In genomic region chr3:186783731-186784515, GRCh38 we compare ENCODE assay signal across 8 cellular contexts. TPM values are rescaled to one million over a fixed set of nuclear protein-coding genes. Genes with fewer than 3 reads are reported as not detected.
DNase-seq lines count a peak whose midpoint lies in the region; ATAC-seq, FAIRE-seq and TF ChIP-seq lines count a peak whose summit lies in the region.

No MANE protein-coding gene starts in this region.

- peak overlapping the region; percentile 99; the same call in 1 of the 2 replicates for H2AFZ ChIP-seq in K562 (ENCODE audit: low read depth, low read length)

- TF ChIP-seq EP300 in K562 (IDR thresholded peaks at IDR 0.05; ENCODE audit: low read length): no peak

- WGBS in K562 (ENCODE audit: insufficient coverage, low coverage, missing lambda C conversion rate): 1% methylated on average over 54 of the region's 56 CpGs
- WGBS in iPS DF 6.9 (ENCODE audit: insufficient coverage, insufficient read length): no CpG with 5 or more reads among the region's 56 CpGs

- no peak for TF ChIP-seq RAD21 in K562 (CRISPR knock-in tag; conservative IDR thresholded peaks at IDR 0.05 in 1 of 2, IDR thresholded peaks at IDR 0.05 in 1 of 2)

- DNase-seq in GM12891 (ENCODE audit: insufficient read length, low spot score) (peak; percentile 48), NCI-H1092 treated with DMSO at 0.1 percent for 48 hours (lab: John Stamatoyannopoulos, UW) (peak; percentile 51), T1000 (lab: John Stamatoyannopoulos, UW) (peak; percentile 76), K562 (ENCODE audit: extremely low read depth in 1 of 4, low spot score in 3 of 4) (peak; percentile 75 to 86 (median 84)), iPS DF 6.9 (ENCODE audit: low read depth, low spot score) (no peak), sciatic nerve (ENCODE audit: low spot score) (peak; percentile 93), NCI-H1694 (lab: John Stamatoyannopoulos, UW) (no peak)

- H3K27me3 ChIP-seq in K562 (ENCODE audit: control insufficient read depth in 2 of 2, insufficient read depth in 2 of 2, low read length in 2 of 2): no peaks in the 10 kb centered on the region
- H3K27me3 ChIP-seq in iPS DF 6.9 (ENCODE audit: control insufficient read depth, insufficient read depth, low read length): no peaks in the 10 kb centered on the region

- TSS peak; percentile 52 for BruUV-seq in K562 (replicated peaks; lab: Mats Ljungman, UMichigan)

- peak overlapping the region; percentile 100 for H3K9ac ChIP-seq in K562 (ENCODE audit: insufficient read depth in 1 of 2, low read depth in 2 of 2, low read length in 2 of 2)

- intact Hi-C loops in K562 (cut with micrococcal nuclease): no loop called here
- intact Hi-C loops in sciatic nerve (cut with DNase I): no loop called here

- peak overlapping the region; percentile 99 for H3K4me2 ChIP-seq in K562 (ENCODE audit: insufficient read depth, low read length)

- CTCF ChIA-PET in K562 (lab: Yijun Ruan, JAX; ENCODE audit: low intra/inter-chr PET ratio): no interaction called here

- no peak for TF ChIP-seq CTCF in K562 (IDR thresholded peaks at IDR 0.05 in 2 of 3, conservative IDR thresholded peaks at IDR 0.05 in 1 of 3; ENCODE audit: insufficient read depth in 2 of 3, low read depth in 1 of 3, low read length in 3 of 3)

- H3K4me1 ChIP-seq in K562 (replicated peaks in 1 of 2; ENCODE audit: control insufficient read depth in 2 of 2, insufficient read depth in 2 of 2, low read length in 2 of 2) (peaks cover 4 to 18% of the 10 kb centered on the region in 2 experiments; a peak in 4 of 5 replicates), iPS DF 6.9 (ENCODE audit: control insufficient read depth, insufficient read depth, low read length) (no peaks in the 10 kb centered on the region)

- peak; percentile 66 for ATAC-seq in HG02588 (IDR thresholded peaks at IDR 0.05; ENCODE audit: unreplicated experiment)
- ATAC-seq in K562: peak; percentile 86
- peak; percentile 96 for ATAC-seq in sciatic nerve

- FAIRE-seq in GM12891 (lab: Jason Lieb, UNC): peak; percentile 68
- peak; percentile 57 for FAIRE-seq in K562 (lab: Jason Lieb, UNC)

- POLR2A ChIA-PET in K562 (lab: Yijun Ruan, JAX): interaction anchor here (0.6 to 3.3 kb wide), 73 partner anchors 8 to 1832 kb away, joined by 3 to 68 read pairs (median 5); partner anchors contain the start of genes DNAJB11, KNG1, RFC4 and RPL39L

- no peaks in the 10 kb centered on the region for H3K9me1 ChIP-seq in K562 (ENCODE audit: control insufficient read depth, insufficient read depth, low read length)

- TF ChIP-seq POLR2A in GM12891 (IDR thresholded peaks at IDR 0.05; ENCODE audit: low read depth, low read length): peak; percentile 77
- no peak; the same call in 1 of the 2 replicates for TF ChIP-seq POLR2A in K562 (conservative IDR thresholded peaks at IDR 0.05)

- peaks cover 66% of the 10 kb centered on the region for H3K79me2 ChIP-seq in K562 (ENCODE audit: control insufficient read depth, insufficient read depth, low read length)

- peaks cover 54% of the 10 kb centered on the region for H4K20me1 ChIP-seq in K562 (replicated peaks; ENCODE audit: control insufficient read depth, insufficient read depth, low read length)

- H3K4me3 ChIP-seq in K562 (peak overlapping the region; percentile 81), iPS DF 6.9 (ENCODE audit: low read length) (peak overlapping the region; percentile 76)

- no peaks in the 10 kb centered on the region for H3K9me3 ChIP-seq in K562 (replicated peaks; ENCODE audit: control insufficient read depth, insufficient read depth, low read depth, low read length)
- no peaks in the 10 kb centered on the region for H3K9me3 ChIP-seq in iPS DF 6.9 (ENCODE audit: control insufficient read depth, insufficient read depth, low read length)

- H3K36me3 ChIP-seq in K562 (ENCODE audit: control insufficient read depth, insufficient read depth, low read length): peaks cover 54% of the 10 kb centered on the region
- H3K36me3 ChIP-seq in iPS DF 6.9 (ENCODE audit: control insufficient read depth, insufficient read depth, low read length): peaks cover 46% of the 10 kb centered on the region; the same call in 1 of the 2 replicates

- in situ Hi-C loops in K562 (cut with MboI): no loop called here

- H3K27ac ChIP-seq in K562 (ENCODE audit: extremely low read depth, low read depth, low read length) (peak overlapping the region; percentile 99), iPS DF 6.9 (ENCODE audit: low read length) (no peak overlapping the region)

TF ChIP-seq in GM12891, 5 proteins besides CTCF, POLR2A, EP300 and RAD21 (continues in another document):
- TF ChIP-seq TAF1 (IDR thresholded peaks at IDR 0.05; ENCODE audit: low read depth, low read length) (peak; percentile 65), SPI1 (IDR thresholded peaks at IDR 0.05; ENCODE audit: low read depth, low read length) (no peak), PAX5 (IDR thresholded peaks at IDR 0.05; ENCODE audit: insufficient read depth, low read length, severe bottlenecking) (no peak), POLR2AphosphoS5 (IDR thresholded peaks at IDR 0.05; ENCODE audit: low read depth, low read length) (peak; percentile 69)

RNA-seq across cellular contexts. Expression of gene EIF4A2, which starts 0.5 kb away (rescaled TPM):
- polyA plus RNA-seq in GM12891 (2012; ENCODE audit: low read depth, missing spikeins): 374 TPM
- total RNA-seq in K562 (2011; cell fraction: chromatin; rRNA removed; ENCODE audit: low replicate concordance): 907 and 2,185 TPM in 2 replicates
- 596 and 759 TPM in 2 replicates for total RNA-seq in K562 (2011; cell fraction: nucleolus; rRNA removed)
- total RNA-seq in K562 (2011; cell fraction: nucleoplasm; rRNA removed): 826 and 984 TPM in 2 replicates
- total RNA-seq in K562 (2014; rRNA removed): 307 and 311 TPM in 2 replicates
- 509 and 525 TPM in 2 replicates for total RNA-seq in K562 (2014; rRNA removed; fragmentation: Illumina TruSeq; extraction: Trizol)
- total RNA-seq in K562 (2015; rRNA removed; fragmentation: Illumina TruSeq; extraction: Trizol): 454 and 491 TPM in 2 replicates
- 314 and 345 TPM in 2 replicates for total RNA-seq in K562 (2021)
- 610 and 754 TPM in 2 replicates for polyA plus RNA-seq in K562 (2011; rRNA removed)
- 99.9 and 649 TPM in 2 replicates for polyA plus RNA-seq in K562 (2011; cell fraction: cytosol; rRNA removed)
- 835 and 1,465 TPM in 2 replicates for polyA plus RNA-seq in K562 (2011; cell fraction: nucleus; rRNA removed)
- polyA plus RNA-seq in K562 (2012): 245 and 306 TPM in 2 replicates
- polyA plus RNA-seq in K562 (2014; fragmentation: Illumina TruSeq; extraction: Trizol): 348 and 435 TPM in 2 replicates
- 100 to 1,000 TPM; 329 to 333 TPM for polyA plus RNA-seq in K562 (2014; fragmentation: Nextera tagmentation; extraction: Ambion mirVana)
- polyA plus RNA-seq in K562 (2014; rRNA removed): 486 and 488 TPM in 2 replicates
- polyA minus RNA-seq in K562 (2011; rRNA and poly(A)+ RNA removed): 799 and 873 TPM in 2 replicates
- 331 and 423 TPM in 2 replicates for polyA minus RNA-seq in K562 (2011; cell fraction: cytosol; rRNA and poly(A)+ RNA removed)
- 872 and 1,595 TPM in 2 replicates for polyA minus RNA-seq in K562 (2011; cell fraction: nucleus; rRNA and poly(A)+ RNA removed)
- total RNA-seq in sciatic nerve: 359 TPM

RNA-seq across cellular contexts. Expression of gene RFC4, which starts 22.4 kb away (rescaled TPM):
- polyA plus RNA-seq in GM12891 (2012; ENCODE audit: low read depth, missing spikeins): 61.8 TPM
- 83.7 and 192 TPM in 2 replicates for total RNA-seq in K562 (2011; cell fraction: chromatin; rRNA removed; ENCODE audit: low replicate concordance)
- 38.6 and 48.2 TPM in 2 replicates for total RNA-seq in K562 (2011; cell fraction: nucleolus; rRNA removed)
- 72.6 and 72.7 TPM in 2 replicates for total RNA-seq in K562 (2011; cell fraction: nucleoplasm; rRNA removed)
- 127 and 138 TPM in 2 replicates for total RNA-seq in K562 (2014; rRNA removed)
- 191 and 198 TPM in 2 replicates for total RNA-seq in K562 (2014; rRNA removed; fragmentation: Illumina TruSeq; extraction: Trizol)
- 162 and 180 TPM in 2 replicates for total RNA-seq in K562 (2015; rRNA removed; fragmentation: Illumina TruSeq; extraction: Trizol)
- 109 and 122 TPM in 2 replicates for total RNA-seq in K562 (2021)
- 84.9 and 105 TPM in 2 replicates for polyA plus RNA-seq in K562 (2011; rRNA removed)
- 19.1 and 34.8 TPM in 2 replicates for polyA plus RNA-seq in K562 (2011; cell fraction: cytosol; rRNA removed)
- 177 and 244 TPM in 2 replicates for polyA plus RNA-seq in K562 (2011; cell fraction: nucleus; rRNA removed)
- 127 and 129 TPM in 2 replicates for polyA plus RNA-seq in K562 (2012)
- 161 and 181 TPM in 2 replicates for polyA plus RNA-seq in K562 (2014; fragmentation: Illumina TruSeq; extraction: Trizol)
- 100 to 1,000 TPM; 180 to 227 TPM for polyA plus RNA-seq in K562 (2014; fragmentation: Nextera tagmentation; extraction: Ambion mirVana)
- 166 and 195 TPM in 2 replicates for polyA plus RNA-seq in K562 (2014; rRNA removed)
- polyA minus RNA-seq in K562 (2011; rRNA and poly(A)+ RNA removed): 44.9 and 47.6 TPM in 2 replicates
- polyA minus RNA-seq in K562 (2011; cell fraction: cytosol; rRNA and poly(A)+ RNA removed): 28.5 and 30.7 TPM in 2 replicates
- 28.0 and 43.4 TPM in 2 replicates for polyA minus RNA-seq in K562 (2011; cell fraction: nucleus; rRNA and poly(A)+ RNA removed)
- 11.5 TPM for total RNA-seq in sciatic nerve

RNA-seq across cellular contexts. Expression of gene ADIPOQ, which starts 58.6 kb away (rescaled TPM):
- polyA plus RNA-seq in GM12891 (2012; ENCODE audit: low read depth, missing spikeins): not detected
- not detected in 2 replicates for total RNA-seq in K562 (2011; cell fraction: chromatin; rRNA removed; ENCODE audit: low replicate concordance)
- 0.13 TPM in 1 of 2 replicates, not detected in the other for total RNA-seq in K562 (2011; cell fraction: nucleolus; rRNA removed)
- not detected in 2 replicates for total RNA-seq in K562 (2011; cell fraction: nucleoplasm; rRNA removed)
- total RNA-seq in K562 (2014; rRNA removed): not detected in 2 replicates
- total RNA-seq in K562 (2014; rRNA removed; fragmentation: Illumina TruSeq; extraction: Trizol): not detected in 2 replicates
- total RNA-seq in K562 (2015; rRNA removed; fragmentation: Illumina TruSeq; extraction: Trizol): not detected in 2 replicates
- 0.04 TPM in 1 of 2 replicates, not detected in the other for total RNA-seq in K562 (2021)
- polyA plus RNA-seq in K562 (2011; rRNA removed): 0.01 and 0.03 TPM in 2 replicates
- polyA plus RNA-seq in K562 (2011; cell fraction: cytosol; rRNA removed): 0.01 TPM in 1 of 2 replicates, not detected in the other
- polyA plus RNA-seq in K562 (2011; cell fraction: nucleus; rRNA removed): not detected in 2 replicates
- 0.01 TPM in 1 of 2 replicates, not detected in the other for polyA plus RNA-seq in K562 (2012)
- polyA plus RNA-seq in K562 (2014; fragmentation: Illumina TruSeq; extraction: Trizol): 0.04 TPM in 2 replicates
- polyA plus RNA-seq in K562 (2014; fragmentation: Nextera tagmentation; extraction: Ambion mirVana): under 1 TPM; 0.01 to 0.03 TPM
- polyA plus RNA-seq in K562 (2014; rRNA removed): 0.03 TPM in 1 of 2 replicates, not detected in the other
- polyA minus RNA-seq in K562 (2011; rRNA and poly(A)+ RNA removed): not detected in 2 replicates
- not detected in 2 replicates for polyA minus RNA-seq in K562 (2011; cell fraction: cytosol; rRNA and poly(A)+ RNA removed)
- polyA minus RNA-seq in K562 (2011; cell fraction: nucleus; rRNA and poly(A)+ RNA removed): not detected in 2 replicates
- total RNA-seq in sciatic nerve: 21.0 TPM

Comparison
In these comparisons a context has a peak if more than half of its experiments do, and no peak if none do; other contexts are left out.
1. DNase-seq: peak in GM12891 (single experiment), NCI-H1092 treated with DMSO at 0.1 percent for 48 hours (single experiment), T1000 (single experiment), K562 (4 of 4) and sciatic nerve (single experiment); none in iPS DF 6.9 (single experiment) and NCI-H1694 (single experiment).
2. RNA of gene ADIPOQ, which starts 58.6 kb away (total RNA-seq): 21.0 TPM in sciatic nerve (single experiment); 0.04 to 0.13 TPM in K562; every median in the first group is over 10 times any median in the second.
3. Peak in every context shown above with its lines, with median percentiles within 50 percentile points of each other: ATAC-seq.